ENCODE assay signal across 8 cellular contexts in the genomic region with DNA sequence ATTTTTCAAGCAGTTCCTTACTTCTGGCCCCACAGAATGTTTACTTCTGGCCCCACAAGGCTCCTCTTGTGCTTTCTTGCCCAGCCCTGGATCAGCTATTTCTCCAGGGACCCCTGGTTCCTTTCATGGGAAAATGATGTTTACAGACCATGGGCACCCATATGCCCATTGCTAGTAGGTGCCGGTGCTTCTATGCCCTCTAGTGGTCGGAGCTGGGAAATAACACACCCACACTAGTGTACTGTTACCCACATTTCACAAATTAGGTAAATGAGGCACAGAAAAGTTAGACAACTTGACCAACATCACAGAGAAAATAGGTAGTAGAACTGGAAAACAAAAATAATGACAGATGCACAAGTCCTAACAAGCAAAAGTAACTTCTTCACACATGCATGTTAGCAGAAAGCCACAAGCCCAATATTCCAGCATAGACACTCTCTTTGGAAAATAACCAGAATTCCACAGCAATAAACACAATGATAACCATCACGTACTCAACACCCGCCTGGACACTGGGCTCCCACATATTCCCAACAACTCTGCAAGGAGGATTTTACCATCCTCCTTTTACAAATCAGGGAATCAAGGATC. TPM values are rescaled to one million over a fixed set of nuclear protein-coding genes. Genes with fewer than 3 reads are reported as not detected.
DNase-seq lines count a peak whose midpoint lies in the region; ATAC-seq and TF ChIP-seq lines count a peak whose summit lies in the region.

No MANE protein-coding gene starts in this region.

- in situ Hi-C loops in GM13976 (cut with MboI; ENCODE audit: low sequenced_read_pairs, unreplicated experiment) = no loop called here

- H3K4me3 ChIP-seq in AG04450 (ENCODE audit: low read depth, low read length) (no peak overlapping the region), vagina (no peak overlapping the region)

- POLR2A ChIA-PET in AG04450 (lab: Yijun Ruan, JAX) = no interaction called here

- H3K27ac ChIP-seq in AG04450 (ENCODE audit: low read depth, low read length) = no peak overlapping the region
- H3K27ac ChIP-seq in vagina = no peak overlapping the region

- H3K27me3 ChIP-seq in AG04450 (ENCODE audit: control insufficient read depth, insufficient read depth, low read length) (no peaks in the 10 kb centered on the region), vagina (no peaks in the 10 kb centered on the region)

- H3K27me3 Mint-ChIP-seq in osteocyte (ENCODE audit: unreplicated experiment) = peaks cover 31% of the 10 kb centered on the region

- CTCF ChIA-PET in AG04450 (lab: Charles Lee) = interaction anchor here (0.5 to 2.3 kb wide), 13 partner anchors 9 to 810 kb away, joined by 3 to 15 read pairs (median 3); no protein-coding TSS in a partner anchor

- no peaks in the 10 kb centered on the region for H3K36me3 Mint-ChIP-seq in osteocyte (ENCODE audit: unreplicated experiment)

- H3K4me1 Mint-ChIP-seq in osteocyte (ENCODE audit: unreplicated experiment) = no peaks in the 10 kb centered on the region

- no peaks in the 10 kb centered on the region for H3K36me3 ChIP-seq in vagina

- no peak for DNase-seq in AG04450 (ENCODE audit: low read depth, low spot score)
- peak; percentile 47 for DNase-seq in GM13976 (ENCODE audit: low spot score)
- peak; percentile 75 for DNase-seq in NCI-H748 (lab: John Stamatoyannopoulos, UW; ENCODE audit: unreplicated experiment)
- peak; percentile 26 for DNase-seq in activated CD8-positive, alpha-beta memory T cell treated with anti-CD3 and anti-CD28 coated beads, Interleukin-2, amount 50 U/mL, for 1 hour (ENCODE audit: extremely low read depth)
- peak; percentile 8 for DNase-seq in fibroblast of gingiva (ENCODE audit: low read depth)
- no peak for DNase-seq in osteocyte (ENCODE audit: extremely low spot score, unreplicated experiment)
- no peak for DNase-seq in vagina (ENCODE audit: extremely low spot score in 2 of 2)

- intact Hi-C loops in vagina (cut with DNase I) = no loop called here

- H3K27ac Mint-ChIP-seq in osteocyte (ENCODE audit: unreplicated experiment) = no peak overlapping the region

- no peaks in the 10 kb centered on the region for H3K4me1 ChIP-seq in vagina

- ATAC-seq in GM21526 (IDR thresholded peaks at IDR 0.05; ENCODE audit: low FRiP score, unreplicated experiment) = no peak

- TF ChIP-seq POLR2A in vagina (IDR thresholded peaks at IDR 0.05) = no peak

- TF ChIP-seq CTCF in AG04450 (IDR thresholded peaks at IDR 0.05; ENCODE audit: low read depth, low read length) (peak; percentile 69), GM13976 (IDR thresholded peaks at IDR 0.05; ENCODE audit: borderline replicate concordance, control extremely low read depth, extremely low read depth, insufficient read depth, missing control alignments) (peak; percentile 67), osteocyte (IDR thresholded peaks at IDR 0.05) (peak; percentile 66), vagina (IDR thresholded peaks at IDR 0.05) (peak; percentile 28 to 45 (median 31))

- H3K9me3 ChIP-seq in AG04450 (ENCODE audit: control insufficient read depth, insufficient read depth, low read length) (no peaks in the 10 kb centered on the region), vagina (no peaks in the 10 kb centered on the region)

- no peaks in the 10 kb centered on the region for H3K9me3 Mint-ChIP-seq in osteocyte (ENCODE audit: unreplicated experiment)

- H3K4me3 Mint-ChIP-seq in osteocyte (ENCODE audit: unreplicated experiment) = no peak overlapping the region

RNA-seq across cellular contexts. Expression of gene CEACAM6, which starts 1.3 kb away (rescaled TPM):
- not detected in 2 replicates for polyA plus RNA-seq in AG04450 (2011; rRNA removed)
- polyA minus RNA-seq in AG04450 (2011; rRNA and poly(A)+ RNA removed) = not detected in 2 replicates
- total RNA-seq in osteocyte = not detected in 2 replicates
- 6.9 TPM for total RNA-seq in vagina

RNA-seq across cellular contexts. Expression of gene CEACAM3, which starts 42.4 kb away (rescaled TPM):
- polyA plus RNA-seq in AG04450 (2011; rRNA removed) = not detected in 2 replicates
- polyA minus RNA-seq in AG04450 (2011; rRNA and poly(A)+ RNA removed) = not detected in 2 replicates
- total RNA-seq in osteocyte (not detected in 2 replicates), vagina (not detected)

RNA-seq across cellular contexts. Expression of gene CEACAM5, which starts 45.6 kb away (rescaled TPM):
- polyA plus RNA-seq in AG04450 (2011; rRNA removed) = not detected in 2 replicates
- not detected in 2 replicates for polyA minus RNA-seq in AG04450 (2011; rRNA and poly(A)+ RNA removed)
- not detected in 2 replicates for total RNA-seq in osteocyte
- total RNA-seq in vagina = 52.1 TPM

Comparison
In these comparisons a context has a peak if more than half of its experiments do, and no peak if none do; other contexts are left out.
1. DNase-seq: peak in GM13976 (single experiment), NCI-H748 (single experiment), activated CD8-positive, alpha-beta memory T cell treated with anti-CD3 and anti-CD28 coated beads, Interleukin-2, amount 50 U/mL, for 1 hour (single experiment) and fibroblast of gingiva (single experiment); none in AG04450 (single experiment), osteocyte (single experiment) and vagina (0 of 2).
2. RNA of gene CEACAM5, which starts 45.6 kb away (total RNA-seq): 52.1 TPM in vagina (single experiment); not detected in osteocyte; every median in the first group is over 10 times any median in the second.
3. Peak in every context shown above with its lines, with median percentiles within 50 percentile points of each other: CTCF ChIP-seq.